In genomic region chr2:55848096-55848495, GRCh38 we compare ENCODE assay signal across 18 cellular contexts.
"Had no signal": no experiment of that assay in that cellular context is flagged by ENCODE, and none has a peak within 500 bp of the region (broad histone marks: within the 10 kb centered on the region; RNA-seq: fewer than 3 reads in every experiment).

No MANE protein-coding gene starts in this region.

- ATAC-seq: foreskin keratinocyte; mucosa of descending colon; naive thymus-derived CD8-positive, alpha-beta T cell had no signal

- H3K27ac Mint-ChIP-seq: endodermal cell; naive thymus-derived CD8-positive, alpha-beta T cell had no signal

- DNase-seq: effector CD4-positive, alpha-beta T cell; endodermal cell; erythroblast; foreskin keratinocyte; kidney glomerular epithelial cell; mammary epithelial cell; mucosa of descending colon; naive thymus-derived CD8-positive, alpha-beta T cell; ovary; small intestine; stimulated activated CD4-positive, alpha-beta T cell treated with anti-CD3 and anti-CD28 coated beads, Interleukin-12 subunit alpha, Interleukin-12 subunit beta, amount 100 ng/mL, for 4 hours; stimulated activated CD4-positive, alpha-beta T cell treated with anti-CD3 and anti-CD28 coated beads, Interleukin-2, amount 100 ng/mL, for 48 hours; stimulated activated naive CD4-positive, alpha-beta T cell treated with Interleukin-2 at 50 U/mL for 16 hours; trophoblast cell had no signal

- H3K27ac ChIP-seq: coronary artery, foreskin keratinocyte, neutrophil, ovary, right atrium auricular region had no signal

- H3K4me1 Mint-ChIP-seq: endodermal cell; naive thymus-derived CD8-positive, alpha-beta T cell had no signal

- H3K4me3 ChIP-seq: coronary artery, mucosa of descending colon, ovary, right atrium auricular region had no signal

- H3K36me3 ChIP-seq: neutrophil, ovary, right atrium auricular region had no signal

- H3K27me3 ChIP-seq: foreskin keratinocyte, neutrophil, ovary, right atrium auricular region had no signal

- H3K9me3 ChIP-seq: mucosa of descending colon, neutrophil, ovary, right atrium auricular region had no signal

- H3K4me3 Mint-ChIP-seq: endodermal cell; naive thymus-derived CD8-positive, alpha-beta T cell had no signal

- H3K36me3 Mint-ChIP-seq: naive thymus-derived CD8-positive, alpha-beta T cell had no signal

- FAIRE-seq: endothelial cell of umbilical vein had no signal
